Comparison of ENCODE assay signal across 1 cellular context in genomic region chr9:34493972-34494535, GRCh38.
TF ChIP-seq lines count a peak whose summit lies in the region.

No MANE protein-coding gene starts in this region.

TF ChIP-seq in HepG2, 621 proteins besides CTCF, POLR2A, EP300 and RAD21 (continued from another document and continues in another):
- TF ChIP-seq ZNF790 (CRISPR knock-in tag; IDR thresholded peaks at IDR 0.05; ENCODE audit: borderline replicate concordance), result no peak
- no peak for TF ChIP-seq NFYC (CRISPR knock-in tag; IDR thresholded peaks at IDR 0.05)
- TF ChIP-seq ZNF839 (CRISPR knock-in tag; IDR thresholded peaks at IDR 0.05; ENCODE audit: borderline replicate concordance), result no peak
- no peak for TF ChIP-seq ATF7 (IDR thresholded peaks at IDR 0.05)
- TF ChIP-seq ATF7 (CRISPR knock-in tag; IDR thresholded peaks at IDR 0.05), result no peak
- TF ChIP-seq ZSCAN31 (CRISPR knock-in tag; IDR thresholded peaks at IDR 0.05; ENCODE audit: low read depth), result no peak
- 0 out of 2 replicates have a peak, but pooled peaks have one; percentile 12 for TF ChIP-seq RARA (CRISPR knock-in tag; IDR thresholded peaks at IDR 0.05)
- TF ChIP-seq NR2F6 (IDR thresholded peaks at IDR 0.05), result no peak
- TF ChIP-seq NR2F6 (CRISPR knock-in tag; IDR thresholded peaks at IDR 0.05), result no peak
- no peak for TF ChIP-seq HDAC6 (IDR thresholded peaks at IDR 0.05; ENCODE audit: low read depth, low read length)
- no peak for TF ChIP-seq MIER3 (CRISPR knock-in tag; IDR thresholded peaks at IDR 0.05; ENCODE audit: borderline replicate concordance)
- TF ChIP-seq ZNF784 (CRISPR knock-in tag; IDR thresholded peaks at IDR 0.05; ENCODE audit: borderline replicate concordance), result no peak
- TF ChIP-seq ARID3A (IDR thresholded peaks at IDR 0.05; ENCODE audit: low read depth, low read length), result no peak
- TF ChIP-seq CENPBD1 (CRISPR knock-in tag; IDR thresholded peaks at IDR 0.05; ENCODE audit: borderline replicate concordance, low read depth), result no peak
- TF ChIP-seq ZNF441 (CRISPR knock-in tag; IDR thresholded peaks at IDR 0.05; ENCODE audit: borderline replicate concordance), result no peak
- TF ChIP-seq MYNN (CRISPR knock-in tag; IDR thresholded peaks at IDR 0.05; ENCODE audit: low read depth), result peak; percentile 70; the same call in 1 of the 2 replicates
- 0 out of 2 replicates have a peak, but pooled peaks have one; percentile 41 for TF ChIP-seq BRCA1 (CRISPR knock-in tag; IDR thresholded peaks at IDR 0.05)
- no peak for TF ChIP-seq RFX5 (IDR thresholded peaks at IDR 0.05; ENCODE audit: low read depth, low read length)
- 0 out of 2 replicates have a peak, but pooled peaks have one; percentile 40 for TF ChIP-seq ZNF580 (CRISPR knock-in tag; IDR thresholded peaks at IDR 0.05; ENCODE audit: borderline replicate concordance, low read depth)
- TF ChIP-seq SALL2 (CRISPR knock-in tag; IDR thresholded peaks at IDR 0.05), result 0 out of 2 replicates have a peak, but pooled peaks have one; percentile 57
- no peak for TF ChIP-seq USF2 (IDR thresholded peaks at IDR 0.05; ENCODE audit: low read depth, low read length)
- TF ChIP-seq USF2 (CRISPR knock-in tag; IDR thresholded peaks at IDR 0.05; ENCODE audit: borderline replicate concordance), result no peak
- no peak for TF ChIP-seq MNT (IDR thresholded peaks at IDR 0.05)
- TF ChIP-seq ARID5B (CRISPR knock-in tag; IDR thresholded peaks at IDR 0.05), result peak; percentile 9; the same call in 1 of the 2 replicates
- TF ChIP-seq CHD4 (IDR thresholded peaks at IDR 0.05; ENCODE audit: borderline replicate concordance, low read length), result no peak
- TF ChIP-seq ZNF7 (CRISPR knock-in tag; IDR thresholded peaks at IDR 0.05), result 0 out of 2 replicates have a peak, but pooled peaks have one; percentile 7
- no peak for TF ChIP-seq MEIS2 (CRISPR knock-in tag; IDR thresholded peaks at IDR 0.05)
- TF ChIP-seq ATAD3A (CRISPR knock-in tag; IDR thresholded peaks at IDR 0.05), result no peak
- TF ChIP-seq CEBPB (IDR thresholded peaks at IDR 0.05; ENCODE audit: borderline replicate concordance, low read depth, low read length), result no peak
- peak; percentile 27 for TF ChIP-seq TEAD3 (CRISPR knock-in tag; optimal IDR thresholded peaks at IDR 0.05; ENCODE audit: borderline replicate concordance)
- no peak for TF ChIP-seq HNRNPL (IDR thresholded peaks at IDR 0.05; ENCODE audit: low read depth, low read length)
- TF ChIP-seq JUN (CRISPR knock-in tag; IDR thresholded peaks at IDR 0.05), result no peak
- no peak for TF ChIP-seq ZNF512B (CRISPR knock-in tag; IDR thresholded peaks at IDR 0.05; ENCODE audit: borderline replicate concordance)
- no peak for TF ChIP-seq ZFYVE20 (CRISPR knock-in tag; IDR thresholded peaks at IDR 0.05; ENCODE audit: borderline replicate concordance, low read depth)
- 0 out of 2 replicates have a peak, but pooled peaks have one; percentile 52 for TF ChIP-seq ZNF792 (CRISPR knock-in tag; IDR thresholded peaks at IDR 0.05)
- TF ChIP-seq HBP1 (CRISPR knock-in tag; IDR thresholded peaks at IDR 0.05; ENCODE audit: low read depth), result 0 out of 2 replicates have a peak, but pooled peaks have one; percentile 23
- TF ChIP-seq ZNF773 (CRISPR knock-in tag; IDR thresholded peaks at IDR 0.05; ENCODE audit: borderline replicate concordance), result 0 out of 2 replicates have a peak, but pooled peaks have one; percentile 38
- TF ChIP-seq JARID2 (CRISPR knock-in tag; IDR thresholded peaks at IDR 0.05; ENCODE audit: insufficient replicate concordance), result no peak
- TF ChIP-seq SIN3B (IDR thresholded peaks at IDR 0.05; ENCODE audit: low read length), result no peak
- TF ChIP-seq STAT5B (CRISPR knock-in tag; IDR thresholded peaks at IDR 0.05), result 0 out of 2 replicates have a peak, but pooled peaks have one; percentile 49
- TF ChIP-seq IKZF5 (CRISPR knock-in tag; IDR thresholded peaks at IDR 0.05), result peak; percentile 36; the same call in 1 of the 2 replicates
- 0 out of 2 replicates have a peak, but pooled peaks have one; percentile 40 for TF ChIP-seq ZNF331 (CRISPR knock-in tag; IDR thresholded peaks at IDR 0.05)
- peak; percentile 54 for TF ChIP-seq ZNF574 (CRISPR knock-in tag; IDR thresholded peaks at IDR 0.05)
